Comparison of ENCODE assay signal across 9 cellular contexts in genomic region chr6:30881392-30881986, GRCh38. TPM values are rescaled to one million over a fixed set of nuclear protein-coding genes. Genes with fewer than 3 reads are reported as not detected.
A peak's percentile ranks its signal among the peaks of the same experiment; 100 is the strongest.
DNase-seq lines count a peak whose midpoint lies in the region; ATAC-seq and TF ChIP-seq lines count a peak whose summit lies in the region.
"Had no signal": no experiment of that assay in that cellular context is flagged by ENCODE, and none has a peak within 500 bp of the region (broad histone marks: within the 10 kb centered on the region; RNA-seq: fewer than 3 reads in every experiment).

No MANE protein-coding gene starts in this region.

- intact Hi-C loops in CD8-positive, alpha-beta T cell (cut with DNase I, micrococcal nuclease): no loop called here
- intact Hi-C loops in PC-9 (cut with micrococcal nuclease; ENCODE audit: unreplicated experiment) (no loop called here), prostate gland (cut with DNase I) (loop anchor here (5.0 kb wide), 1 partner anchor 204 kb away; no protein-coding TSS in a partner anchor)
- intact Hi-C loops in activated CD4-positive, alpha-beta memory T cell treated with anti-CD3 and anti-CD28 coated beads for 36 hours (cut with micrococcal nuclease): no loop called here

- BruUV-seq in PC-9 (replicated peaks; lab: Mats Ljungman, UMichigan): no TSS peak

- no peaks in the 10 kb centered on the region for H3K9me3 Mint-ChIP-seq in CD8-positive, alpha-beta T cell
- H3K9me3 Mint-ChIP-seq in activated CD4-positive, alpha-beta memory T cell treated with anti-CD3 and anti-CD28 coated beads for 36 hours: no peaks in the 10 kb centered on the region

- H3K4me2 ChIP-seq in PC-9: peak overlapping the region; percentile 99
- H3K4me2 ChIP-seq in hepatocyte: peak overlapping the region; percentile 95

- peaks cover 45% of the 10 kb centered on the region for H3K4me1 ChIP-seq in CD8-positive, alpha-beta T cell (ENCODE audit: insufficient read depth, low read length)
- peaks cover 31% of the 10 kb centered on the region for H3K4me1 ChIP-seq in PC-9 (replicated peaks; ENCODE audit: insufficient read depth)
- H3K4me1 ChIP-seq in hepatocyte (ENCODE audit: insufficient read depth): peaks cover 55% of the 10 kb centered on the region
- H3K4me1 ChIP-seq in prostate gland (replicated peaks): peaks cover 15% of the 10 kb centered on the region

- H3K36me3 ChIP-seq in CD8-positive, alpha-beta T cell (ENCODE audit: insufficient read depth, low read length): no peaks in the 10 kb centered on the region
- no peaks in the 10 kb centered on the region for H3K36me3 ChIP-seq in PC-9 (ENCODE audit: low read depth)
- H3K36me3 ChIP-seq in hepatocyte (replicated peaks; ENCODE audit: insufficient read depth, low read depth): no peaks in the 10 kb centered on the region
- no peaks in the 10 kb centered on the region for H3K36me3 ChIP-seq in prostate gland

- POLR2A ChIA-PET in CD8-positive, alpha-beta T cell (lab: Charles Lee): interaction anchor here (0.7 kb wide), 1 partner anchor 12 kb away, joined by 3 read pairs; no protein-coding TSS in a partner anchor
- POLR2A ChIA-PET in PC-9 (lab: Charles Lee; ENCODE audit: unreplicated experiment): no interaction called here
- POLR2A ChIA-PET in activated CD4-positive, alpha-beta memory T cell treated with anti-CD3 and anti-CD28 coated beads for 36 hours (lab: Charles Lee): no interaction called here

- no peak overlapping the region for H3K4me3 ChIP-seq in CD8-positive, alpha-beta T cell (ENCODE audit: low read depth, low read length)
- H3K4me3 ChIP-seq in PC-9 (no peak overlapping the region), hepatocyte (no peak overlapping the region), prostate gland (no peak overlapping the region)

- H3F3A ChIP-seq in PC-9 (ENCODE audit: insufficient read depth, low read depth): peaks cover 40% of the 10 kb centered on the region

- peak overlapping the region; percentile 62 for H3K27ac Mint-ChIP-seq in CD8-positive, alpha-beta T cell
- no peak overlapping the region for H3K27ac Mint-ChIP-seq in activated CD4-positive, alpha-beta memory T cell treated with anti-CD3 and anti-CD28 coated beads for 36 hours

- 81% methylated on average over 7 of the region's 7 CpGs for WGBS in hepatocyte (ENCODE audit: low lambda C conversion rate, missing lambda C conversion rate)
- 72% methylated on average over 7 of the region's 7 CpGs for WGBS in prostate gland

- no peak for TF ChIP-seq CTCF in CD8-positive, alpha-beta T cell (IDR thresholded peaks at IDR 0.05)
- TF ChIP-seq CTCF in PC-9 (conservative IDR thresholded peaks at IDR 0.05) (no peak), hepatocyte (IDR thresholded peaks at IDR 0.05; ENCODE audit: poor library complexity) (no peak), prostate gland (IDR thresholded peaks at IDR 0.05) (no peak)

- H3K4me1 Mint-ChIP-seq in CD8-positive, alpha-beta T cell (ENCODE audit: low read depth): peaks cover 46% of the 10 kb centered on the region
- peaks cover 39% of the 10 kb centered on the region for H3K4me1 Mint-ChIP-seq in activated CD4-positive, alpha-beta memory T cell treated with anti-CD3 and anti-CD28 coated beads for 36 hours (ENCODE audit: low read depth)

- H3K9me2 ChIP-seq in PC-9 (ENCODE audit: insufficient read depth): no peaks in the 10 kb centered on the region
- H3K9me2 ChIP-seq in hepatocyte (replicated peaks; ENCODE audit: insufficient read depth): no peaks in the 10 kb centered on the region

- no peak overlapping the region for H2AFZ ChIP-seq in PC-9
- H2AFZ ChIP-seq in hepatocyte: no peak overlapping the region

- no peaks in the 10 kb centered on the region for H3K36me3 Mint-ChIP-seq in CD8-positive, alpha-beta T cell
- H3K36me3 Mint-ChIP-seq in activated CD4-positive, alpha-beta memory T cell treated with anti-CD3 and anti-CD28 coated beads for 36 hours: no peaks in the 10 kb centered on the region

- no peak for ATAC-seq in CD8-positive, alpha-beta T cell
- ATAC-seq in HG03159 (IDR thresholded peaks at IDR 0.05; ENCODE audit: unreplicated experiment) (no peak), GM21367 (IDR thresholded peaks at IDR 0.05; ENCODE audit: unreplicated experiment) (no peak)

- H3K9me3 ChIP-seq in CD8-positive, alpha-beta T cell (ENCODE audit: low read length): no peaks in the 10 kb centered on the region
- H3K9me3 ChIP-seq in PC-9 (ENCODE audit: insufficient read depth, low read depth): no peaks in the 10 kb centered on the region
- no peaks in the 10 kb centered on the region for H3K9me3 ChIP-seq in hepatocyte (ENCODE audit: low read depth)
- no peaks in the 10 kb centered on the region for H3K9me3 ChIP-seq in prostate gland

- no peak for TF ChIP-seq POLR2A in prostate gland (IDR thresholded peaks at IDR 0.05)

- H3K27me3 ChIP-seq in CD8-positive, alpha-beta T cell (ENCODE audit: insufficient read depth, low read length): no peaks in the 10 kb centered on the region
- H3K27me3 ChIP-seq in PC-9 (ENCODE audit: insufficient read depth, low read depth) (no peaks in the 10 kb centered on the region), hepatocyte (no peaks in the 10 kb centered on the region), prostate gland (replicated peaks; ENCODE audit: insufficient read depth) (no peaks in the 10 kb centered on the region)

- no peak overlapping the region for H3K27ac ChIP-seq in CD8-positive, alpha-beta T cell (ENCODE audit: low read depth, low read length)
- no peak overlapping the region for H3K27ac ChIP-seq in PC-9
- H3K27ac ChIP-seq in hepatocyte: peak overlapping the region; percentile 100
- peak overlapping the region; percentile 93 to 96 for H3K27ac ChIP-seq in prostate gland

- CTCF ChIA-PET in CD8-positive, alpha-beta T cell (lab: Charles Lee): interaction anchor here (1.1 to 7.2 kb wide), 6 partner anchors 29 to 206 kb away, joined by 4 to 75 read pairs (median 6); no protein-coding TSS in a partner anchor
- CTCF ChIA-PET in PC-9 (lab: Charles Lee): interaction anchor here (0.7 to 1.4 kb wide), 3 partner anchors 33 to 194 kb away, joined by 4 to 11 read pairs (median 8); partner anchors contain the start of gene VARS2
- CTCF ChIA-PET in activated CD4-positive, alpha-beta memory T cell treated with anti-CD3 and anti-CD28 coated beads for 36 hours (lab: Charles Lee): interaction anchor here (1.1 to 6.1 kb wide), 4 partner anchors 53 to 206 kb away, joined by 4 to 37 read pairs (median 6); no protein-coding TSS in a partner anchor

- peak overlapping the region; percentile 19 for H3K4me3 Mint-ChIP-seq in CD8-positive, alpha-beta T cell
- H3K4me3 Mint-ChIP-seq in activated CD4-positive, alpha-beta memory T cell treated with anti-CD3 and anti-CD28 coated beads for 36 hours: no peak overlapping the region

- no peaks in the 10 kb centered on the region for H3K27me3 Mint-ChIP-seq in CD8-positive, alpha-beta T cell (ENCODE audit: low read depth)
- no peaks in the 10 kb centered on the region for H3K27me3 Mint-ChIP-seq in activated CD4-positive, alpha-beta memory T cell treated with anti-CD3 and anti-CD28 coated beads for 36 hours

- DNase-seq in CD8-positive, alpha-beta T cell: no peak
- no peak for DNase-seq in PC-9
- DNase-seq in hepatocyte (ENCODE audit: low spot score): no peak
- no peak for DNase-seq in prostate gland (ENCODE audit: low spot score)
- DNase-seq in activated CD4-positive, alpha-beta memory T cell treated with anti-CD3 and anti-CD28 coated beads for 36 hours: no peak
- no peak for DNase-seq in DMS53 treated with DMSO at 0.1 percent for 48 hours (lab: John Stamatoyannopoulos, UW; ENCODE audit: unreplicated experiment)

- H3K79me2 ChIP-seq in PC-9 (ENCODE audit: low read depth) (peaks cover 31% of the 10 kb centered on the region), hepatocyte (peaks cover 18% of the 10 kb centered on the region)

- H4K20me1 ChIP-seq in PC-9 (ENCODE audit: insufficient read depth) (peaks cover 3% of the 10 kb centered on the region), hepatocyte (ENCODE audit: insufficient read depth, poor library complexity, severe bottlenecking) (no peaks in the 10 kb centered on the region)

RNA-seq across cellular contexts. Expression of gene DDR1, which starts 2.8 kb away (rescaled TPM):
- 1 to 10 TPM; 5.9 to 8.0 TPM for total RNA-seq in CD8-positive, alpha-beta T cell
- 267 and 269 TPM in 2 replicates for total RNA-seq in PC-9 (2021)
- 67.4 and 94.4 TPM in 2 replicates for total RNA-seq in hepatocyte
- polyA plus RNA-seq in hepatocyte: 94.4 and 104 TPM in 2 replicates
- 100 to 1,000 TPM; 178 to 182 TPM for total RNA-seq in prostate gland
- total RNA-seq in activated CD4-positive, alpha-beta memory T cell treated with anti-CD3 and anti-CD28 coated beads for 36 hours: 1 to 10 TPM; 8.1 to 8.7 TPM

RNA-seq across cellular contexts. Expression of gene GTF2H4, which starts 26.5 kb away (rescaled TPM):
- 1 to 10 TPM; 7.0 to 7.5 TPM for total RNA-seq in CD8-positive, alpha-beta T cell
- 31.3 and 43.9 TPM in 2 replicates for total RNA-seq in PC-9 (2021)
- 15.2 and 26.0 TPM in 2 replicates for total RNA-seq in hepatocyte
- 13.6 and 14.0 TPM in 2 replicates for polyA plus RNA-seq in hepatocyte
- total RNA-seq in prostate gland: 10 to 100 TPM; 19.0 to 26.2 TPM
- total RNA-seq in activated CD4-positive, alpha-beta memory T cell treated with anti-CD3 and anti-CD28 coated beads for 36 hours: 10 to 100 TPM; 35.2 to 39.2 TPM

RNA-seq across cellular contexts. Expression of gene VARS2, which starts 32.5 kb away (rescaled TPM):
- total RNA-seq in CD8-positive, alpha-beta T cell: 10 to 100 TPM; 19.5 to 20.6 TPM
- total RNA-seq in PC-9 (2021) (59.4 and 60.3 TPM in 2 replicates), hepatocyte (23.1 and 36.9 TPM in 2 replicates), prostate gland (10 to 100 TPM; 15.8 to 27.0 TPM)
- 20.8 and 21.6 TPM in 2 replicates for polyA plus RNA-seq in hepatocyte
- total RNA-seq in activated CD4-positive, alpha-beta memory T cell treated with anti-CD3 and anti-CD28 coated beads for 36 hours: 10 to 100 TPM; 56.9 to 68.9 TPM

RNA-seq across cellular contexts. Expression of gene SFTA2, which starts 50.5 kb away (rescaled TPM):
- not detected for total RNA-seq in CD8-positive, alpha-beta T cell
- total RNA-seq in PC-9 (2021): 0.72 and 0.75 TPM in 2 replicates
- total RNA-seq in hepatocyte: 1.1 TPM in 1 of 2 replicates, not detected in the other
- 8.8 and 9.5 TPM in 2 replicates for polyA plus RNA-seq in hepatocyte
- total RNA-seq in prostate gland: not detected
- not detected for total RNA-seq in activated CD4-positive, alpha-beta memory T cell treated with anti-CD3 and anti-CD28 coated beads for 36 hours
- total RNA-seq: dermis microvascular lymphatic vessel endothelial cell had no signal

RNA-seq across cellular contexts. Expression of gene MUCL3, which starts 59.3 kb away (rescaled TPM):
- total RNA-seq in CD8-positive, alpha-beta T cell: not detected
- total RNA-seq in PC-9 (2021) (not detected in 2 replicates), hepatocyte (0.04 and 0.13 TPM in 2 replicates), prostate gland (not detected)
- 0.11 and 0.34 TPM in 2 replicates for polyA plus RNA-seq in hepatocyte
- total RNA-seq in activated CD4-positive, alpha-beta memory T cell treated with anti-CD3 and anti-CD28 coated beads for 36 hours: not detected
- total RNA-seq: dermis microvascular lymphatic vessel endothelial cell had no signal

Comparison
In these comparisons a context has a peak if more than half of its experiments do, and no peak if none do; other contexts are left out.
1. H3K27ac ChIP-seq: peak in hepatocyte (single experiment) and prostate gland (2 of 2); none in CD8-positive, alpha-beta T cell (single experiment) and PC-9 (single experiment).